Comparison of ENCODE assay signal across 8 cellular contexts in genomic region chr2:61144697-61145268, GRCh38. TPM values are rescaled to one million over a fixed set of nuclear protein-coding genes. Genes with fewer than 3 reads are reported as not detected.
A peak's percentile ranks its signal among the peaks of the same experiment; 100 is the strongest.
DNase-seq lines count a peak whose midpoint lies in the region; ATAC-seq, FAIRE-seq and TF ChIP-seq lines count a peak whose summit lies in the region.

No MANE protein-coding gene starts in this region.

- ATAC-seq in GM21360 (IDR thresholded peaks at IDR 0.05; ENCODE audit: unreplicated experiment), result peak; percentile 88
- peak; percentile 100 for ATAC-seq in gastroesophageal sphincter

- no peaks in the 10 kb centered on the region for H3K36me3 ChIP-seq in CD8-positive, alpha-beta memory T cell (ENCODE audit: insufficient read depth, low read length)
- peaks cover 0 to 18% of the 10 kb centered on the region in 2 donors for H3K36me3 ChIP-seq in gastroesophageal sphincter
- H3K36me3 ChIP-seq in neuron (ENCODE audit: insufficient read depth, low read length), result peaks cover 5% of the 10 kb centered on the region
- peaks cover 7 to 9% of the 10 kb centered on the region in 2 donors for H3K36me3 ChIP-seq in stomach smooth muscle (ENCODE audit: control insufficient read depth in 2 of 2, insufficient read depth in 2 of 2, low read length in 2 of 2)

- peaks cover 0 to 3% of the 10 kb centered on the region in 2 donors for H3K27me3 Mint-ChIP-seq in CD8-positive, alpha-beta memory T cell
- peaks cover 4% of the 10 kb centered on the region for H3K27me3 Mint-ChIP-seq in activated naive CD4-positive, alpha-beta T cell treated with anti-CD3 and anti-CD28 coated beads, Interleukin-2, amount 10 ng/mL, durations not matched to agents 7 days and 5 days

- no peaks in the 10 kb centered on the region for H3K27me3 ChIP-seq in CD8-positive, alpha-beta memory T cell (ENCODE audit: insufficient read depth, low read length, poor library complexity, severe bottlenecking)
- H3K27me3 ChIP-seq in gastroesophageal sphincter (no peaks in the 10 kb centered on the region), neuron (ENCODE audit: insufficient read depth, low read length) (no peaks in the 10 kb centered on the region), stomach smooth muscle (ENCODE audit: control insufficient read depth in 1 of 2, insufficient read depth in 2 of 2, low read length in 2 of 2) (no peaks in the 10 kb centered on the region)

- peaks cover 10 to 15% (median 15%) of the 10 kb centered on the region in 3 donors for H3K4me1 Mint-ChIP-seq in CD8-positive, alpha-beta memory T cell
- peaks cover 19% of the 10 kb centered on the region for H3K4me1 Mint-ChIP-seq in activated naive CD4-positive, alpha-beta T cell treated with anti-CD3 and anti-CD28 coated beads, Interleukin-2, amount 10 ng/mL, durations not matched to agents 7 days and 5 days

- peak; percentile 87 to 95 (median 91) for DNase-seq in CD8-positive, alpha-beta memory T cell
- peak; percentile 99 for DNase-seq in HTR-8/SVneo (ENCODE audit: insufficient read length, low spot score)
- DNase-seq in SHP77 treated with DMSO at 0.1 percent for 48 hours (lab: John Stamatoyannopoulos, UW), result peak; percentile 100
- peak; percentile 95 for DNase-seq in activated naive CD4-positive, alpha-beta T cell treated with anti-CD3 and anti-CD28 coated beads, Interleukin-2, amount 10 ng/mL, durations not matched to agents 7 days and 5 days

- H3K27ac ChIP-seq in CD8-positive, alpha-beta memory T cell (ENCODE audit: low read depth, low read length), result peak overlapping the region; percentile 32
- H3K27ac ChIP-seq in gastroesophageal sphincter (peak overlapping the region; percentile 74 to 84 (median 79)), stomach smooth muscle (ENCODE audit: low read length) (peak overlapping the region; percentile 24)

- peak; percentile 95 for FAIRE-seq in HTR-8/SVneo (lab: Jason Lieb, UNC)

- no peak overlapping the region for H2AFZ ChIP-seq in neuron (ENCODE audit: low read depth, low read length)

- no peak for TF ChIP-seq EP300 in gastroesophageal sphincter (IDR thresholded peaks at IDR 0.05)

- peak overlapping the region; percentile 80 for H3K4me3 ChIP-seq in CD8-positive, alpha-beta memory T cell (ENCODE audit: low read length)
- H3K4me3 ChIP-seq in gastroesophageal sphincter, result peak overlapping the region; percentile 59 to 83
- H3K4me3 ChIP-seq in neuron (ENCODE audit: low read length), result peak overlapping the region; percentile 52
- peak overlapping the region; percentile 93 to 94 for H3K4me3 ChIP-seq in stomach smooth muscle (ENCODE audit: low read length in 2 of 2)

- peak in 1 of 2 donors; percentile 40 for TF ChIP-seq POLR2A in gastroesophageal sphincter (IDR thresholded peaks at IDR 0.05)

- no peaks in the 10 kb centered on the region for H3K9me3 Mint-ChIP-seq in CD8-positive, alpha-beta memory T cell
- H3K9me3 Mint-ChIP-seq in activated naive CD4-positive, alpha-beta T cell treated with anti-CD3 and anti-CD28 coated beads, Interleukin-2, amount 10 ng/mL, durations not matched to agents 7 days and 5 days, result no peaks in the 10 kb centered on the region

- peak overlapping the region; percentile 84 to 98 (median 96) for H3K27ac Mint-ChIP-seq in CD8-positive, alpha-beta memory T cell
- H3K27ac Mint-ChIP-seq in activated naive CD4-positive, alpha-beta T cell treated with anti-CD3 and anti-CD28 coated beads, Interleukin-2, amount 10 ng/mL, durations not matched to agents 7 days and 5 days, result peak overlapping the region; percentile 91

- H3K4me3 Mint-ChIP-seq in CD8-positive, alpha-beta memory T cell, result peak overlapping the region; percentile 88 to 98 (median 94)
- H3K4me3 Mint-ChIP-seq in activated naive CD4-positive, alpha-beta T cell treated with anti-CD3 and anti-CD28 coated beads, Interleukin-2, amount 10 ng/mL, durations not matched to agents 7 days and 5 days, result peak overlapping the region; percentile 91

- peak overlapping the region; percentile 71 to 92 for H3K9ac ChIP-seq in stomach smooth muscle (ENCODE audit: low read length in 2 of 2)

- TF ChIP-seq CTCF in gastroesophageal sphincter (IDR thresholded peaks at IDR 0.05), result peak in 1 of 4 experiments; percentile 6

- peaks cover 9% of the 10 kb centered on the region for H3K4me1 ChIP-seq in CD8-positive, alpha-beta memory T cell (ENCODE audit: insufficient read depth, low read length)
- H3K4me1 ChIP-seq in gastroesophageal sphincter (peaks cover 0 to 10% (median 0%) of the 10 kb centered on the region in 3 donors), neuron (ENCODE audit: insufficient read depth, low read length) (no peaks in the 10 kb centered on the region), stomach smooth muscle (ENCODE audit: control insufficient read depth, insufficient read depth, low read length) (no peaks in the 10 kb centered on the region)

- POLR2A ChIA-PET in CD8-positive, alpha-beta memory T cell (lab: Charles Lee), result interaction anchor here (0.5 to 3.4 kb wide), 5 partner anchors 9 to 393 kb away, joined by 3 to 48 read pairs (median 3); partner anchors contain the start of gene XPO1

- H3K36me3 Mint-ChIP-seq in CD8-positive, alpha-beta memory T cell, result peaks cover 4 to 17% (median 5%) of the 10 kb centered on the region in 3 donors
- peaks cover 25% of the 10 kb centered on the region for H3K36me3 Mint-ChIP-seq in activated naive CD4-positive, alpha-beta T cell treated with anti-CD3 and anti-CD28 coated beads, Interleukin-2, amount 10 ng/mL, durations not matched to agents 7 days and 5 days

- H3K9me3 ChIP-seq in CD8-positive, alpha-beta memory T cell (ENCODE audit: low read length), result no peaks in the 10 kb centered on the region
- H3K9me3 ChIP-seq in gastroesophageal sphincter, result no peaks in the 10 kb centered on the region
- no peaks in the 10 kb centered on the region for H3K9me3 ChIP-seq in neuron (ENCODE audit: low read length)
- H3K9me3 ChIP-seq in stomach smooth muscle (ENCODE audit: control insufficient read depth in 2 of 2, low read length in 2 of 2), result no peaks in the 10 kb centered on the region

- CTCF ChIA-PET in CD8-positive, alpha-beta memory T cell (lab: Charles Lee), result interaction anchor here (1.1 to 1.3 kb wide), 2 partner anchors 9 to 32 kb away, joined by 4 to 11 read pairs; no protein-coding TSS in a partner anchor
- CTCF ChIA-PET in activated naive CD4-positive, alpha-beta T cell treated with anti-CD3 and anti-CD28 coated beads, Interleukin-2, amount 10 ng/mL, durations not matched to agents 7 days and 5 days (lab: Charles Lee), result interaction anchor here (0.6 to 1.5 kb wide), 2 partner anchors 9 to 520 kb away, joined by 4 to 5 read pairs; no protein-coding TSS in a partner anchor

- 0 to 6% methylated on average over 3 to 16 of the region's 31 CpGs for WGBS in gastroesophageal sphincter (ENCODE audit: low coverage in 1 of 2), 2 donors

RNA-seq across cellular contexts. Expression of gene C2orf74, which starts 17.2 kb away (rescaled TPM):
- 10 to 100 TPM; 12.5 to 14.1 TPM for total RNA-seq in CD8-positive, alpha-beta memory T cell
- 46.6 TPM for polyA plus RNA-seq in CD8-positive, alpha-beta memory T cell
- 10 to 100 TPM; 24.0 to 41.6 (median 30.9) TPM for total RNA-seq in gastroesophageal sphincter

Comparison
In these comparisons a context has a peak if more than half of its experiments do, and no peak if none do; other contexts are left out.
1. Peak in every context shown above with its lines: DNase-seq, ATAC-seq, H3K4me3 ChIP-seq and H3K27ac ChIP-seq.
2. H3K27ac ChIP-seq: peak in every context shown above with its lines; median percentile 79 in gastroesophageal sphincter; 32 in CD8-positive, alpha-beta memory T cell; 24 in stomach smooth muscle.